8 cellular contexts compared by ENCODE assay signal in genomic region chr18:78659748-78660147, GRCh38.
DNase-seq lines count a peak whose midpoint lies in the region; ATAC-seq and TF ChIP-seq lines count a peak whose summit lies in the region.

No MANE protein-coding gene starts in this region.

- no peak for TF ChIP-seq POLR2A in GM18505 (IDR thresholded peaks at IDR 0.05; ENCODE audit: borderline replicate concordance, extremely low read depth, insufficient read depth, insufficient read length)

- POLR2A ChIA-PET in naive thymus-derived CD4-positive, alpha-beta T cell (lab: Charles Lee): no interaction called here

- H3K27me3 Mint-ChIP-seq in naive thymus-derived CD4-positive, alpha-beta T cell: peaks cover 0 to 13% (median 0%) of the 10 kb centered on the region in 5 donors

- peak overlapping the region in 1 of 10 donors; percentile 28 for H3K4me3 Mint-ChIP-seq in naive thymus-derived CD4-positive, alpha-beta T cell

- H3K9me2 ChIP-seq in DOHH2 (replicated peaks; ENCODE audit: control insufficient read depth, low read length): no peaks in the 10 kb centered on the region

- H3K27me3 ChIP-seq in DOHH2 (ENCODE audit: control insufficient read depth, low read length): no peaks in the 10 kb centered on the region
- H3K27me3 ChIP-seq in naive thymus-derived CD4-positive, alpha-beta T cell (ENCODE audit: control insufficient read depth in 2 of 2, insufficient read depth in 2 of 2, low read length in 2 of 2): no peaks in the 10 kb centered on the region

- intact Hi-C loops in naive thymus-derived CD4-positive, alpha-beta T cell (cut with micrococcal nuclease): no loop called here

- CTCF ChIA-PET in naive thymus-derived CD4-positive, alpha-beta T cell (lab: Charles Lee): no interaction called here

- H3F3A ChIP-seq in DOHH2 (ENCODE audit: control insufficient read depth, insufficient read depth): no peaks in the 10 kb centered on the region

- H3K4me1 Mint-ChIP-seq in naive thymus-derived CD4-positive, alpha-beta T cell: peaks cover 0 to 6% (median 0%) of the 10 kb centered on the region in 7 donors

- H3K4me1 ChIP-seq in DOHH2 (ENCODE audit: control insufficient read depth, low read length): no peaks in the 10 kb centered on the region
- no peaks in the 10 kb centered on the region for H3K4me1 ChIP-seq in naive thymus-derived CD4-positive, alpha-beta T cell (ENCODE audit: control insufficient read depth in 2 of 2, insufficient read depth in 2 of 2, low read length in 2 of 2)

- no peaks in the 10 kb centered on the region for H3K79me2 ChIP-seq in DOHH2 (ENCODE audit: control insufficient read depth, low read length)

- peak; percentile 22 for ATAC-seq in naive thymus-derived CD4-positive, alpha-beta T cell
- no peak for ATAC-seq in HG02885 (IDR thresholded peaks at IDR 0.05; ENCODE audit: poor library complexity, unreplicated experiment)
- ATAC-seq in GM18505 (IDR thresholded peaks at IDR 0.05; ENCODE audit: unreplicated experiment): no peak
- ATAC-seq in HG03095 (IDR thresholded peaks at IDR 0.05; ENCODE audit: unreplicated experiment): no peak

- no peaks in the 10 kb centered on the region for H3K36me3 ChIP-seq in DOHH2 (ENCODE audit: control insufficient read depth, low read length)
- H3K36me3 ChIP-seq in naive thymus-derived CD4-positive, alpha-beta T cell (ENCODE audit: control insufficient read depth in 2 of 3, insufficient read depth in 3 of 3, low read length in 3 of 3): no peaks in the 10 kb centered on the region

- peak; percentile 18 for TF ChIP-seq CTCF in DOHH2 (IDR thresholded peaks at IDR 0.05; ENCODE audit: low read depth, low read length, poor library complexity, severe bottlenecking)

- H3K27ac ChIP-seq in DOHH2 (ENCODE audit: low read depth, low read length): no peak overlapping the region
- no peak overlapping the region for H3K27ac ChIP-seq in naive thymus-derived CD4-positive, alpha-beta T cell (ENCODE audit: low read depth, low read length)

- H3K27ac Mint-ChIP-seq in naive thymus-derived CD4-positive, alpha-beta T cell: no peak overlapping the region

- no peak overlapping the region for H3K4me2 ChIP-seq in DOHH2 (ENCODE audit: low read length)

- H3K4me3 ChIP-seq in DOHH2 (ENCODE audit: low read length): no peak overlapping the region
- H3K4me3 ChIP-seq in naive thymus-derived CD4-positive, alpha-beta T cell (ENCODE audit: low read length): no peak overlapping the region

- H3K36me3 Mint-ChIP-seq in naive thymus-derived CD4-positive, alpha-beta T cell: no peaks in the 10 kb centered on the region

- peak; percentile 1 for DNase-seq in HK-2 (ENCODE audit: unreplicated experiment)
- peak; percentile 28 for DNase-seq in activated T-cell treated with anti-CD3 and anti-CD28 coated beads, Interleukin-2, amount 50 U/mL, for 1 hour
- no peak for DNase-seq in naive thymus-derived CD4-positive, alpha-beta T cell
- DNase-seq in HPDE6-E6E7 (ENCODE audit: extremely low spot score): no peak

- H3K9me3 ChIP-seq in DOHH2 (ENCODE audit: control insufficient read depth, insufficient read depth, low read length): peaks cover 3% of the 10 kb centered on the region; the same call in 1 of the 2 replicates
- peaks cover 0 to 6% (median 0%) of the 10 kb centered on the region in 3 experiments for H3K9me3 ChIP-seq in naive thymus-derived CD4-positive, alpha-beta T cell (ENCODE audit: control insufficient read depth in 2 of 3, low read length in 3 of 3)

- peaks cover 0 to 12% (median 4%) of the 10 kb centered on the region in 11 donors for H3K9me3 Mint-ChIP-seq in naive thymus-derived CD4-positive, alpha-beta T cell

- H4K20me1 ChIP-seq in DOHH2 (ENCODE audit: control insufficient read depth, insufficient read depth, low read depth, low read length): no peaks in the 10 kb centered on the region

Comparison
In these comparisons a context has a peak if more than half of its experiments do, and no peak if none do; other contexts are left out.
1. DNase-seq: peak in HK-2 (single experiment) and activated T-cell treated with anti-CD3 and anti-CD28 coated beads, Interleukin-2, amount 50 U/mL, for 1 hour (single experiment); none in naive thymus-derived CD4-positive, alpha-beta T cell (0 of 9) and HPDE6-E6E7 (single experiment).